In the genomic region with DNA sequence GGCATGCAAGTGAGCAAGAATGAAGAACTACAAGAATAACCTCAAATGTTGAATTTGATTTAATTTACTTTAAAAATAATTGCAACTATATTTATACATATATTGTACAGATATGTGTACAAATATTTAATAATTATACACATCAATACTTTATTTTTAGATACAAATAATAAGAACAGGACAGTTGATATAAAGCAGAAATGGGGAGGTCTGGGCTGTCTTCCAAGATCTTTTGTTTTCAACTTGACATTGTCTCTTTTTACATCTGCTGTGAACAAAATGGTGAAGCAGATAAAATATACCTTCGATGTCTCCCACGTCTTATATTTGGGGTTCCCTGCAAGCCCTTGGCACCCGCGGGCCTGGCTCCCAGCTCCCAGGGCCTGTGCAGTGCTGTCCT, we compare ENCODE assay signal across 6 cellular contexts.
"Had no signal": no experiment of that assay in that cellular context is flagged by ENCODE, and none has a peak within 500 bp of the region (broad histone marks: within the 10 kb centered on the region; RNA-seq: fewer than 3 reads in every experiment).

No MANE protein-coding gene starts in this region.

- H3K4me3 Mint-ChIP-seq: IgD-negative memory B cell had no signal

- FAIRE-seq: HTR-8/SVneo had no signal

- H3K4me1 Mint-ChIP-seq: IgD-negative memory B cell had no signal

- H3K4me3 ChIP-seq: GM23248 had no signal

- H3K27ac Mint-ChIP-seq: IgD-negative memory B cell had no signal

- DNase-seq: GM23248, GOT3, H7, HCEC 1CT had no signal

- H3K9ac ChIP-seq: GM23248 had no signal

- H3K27ac ChIP-seq: GM23248 had no signal

- H2AFZ ChIP-seq: GM23248 had no signal
